1 cellular context compared by ENCODE assay signal in the genomic region with DNA sequence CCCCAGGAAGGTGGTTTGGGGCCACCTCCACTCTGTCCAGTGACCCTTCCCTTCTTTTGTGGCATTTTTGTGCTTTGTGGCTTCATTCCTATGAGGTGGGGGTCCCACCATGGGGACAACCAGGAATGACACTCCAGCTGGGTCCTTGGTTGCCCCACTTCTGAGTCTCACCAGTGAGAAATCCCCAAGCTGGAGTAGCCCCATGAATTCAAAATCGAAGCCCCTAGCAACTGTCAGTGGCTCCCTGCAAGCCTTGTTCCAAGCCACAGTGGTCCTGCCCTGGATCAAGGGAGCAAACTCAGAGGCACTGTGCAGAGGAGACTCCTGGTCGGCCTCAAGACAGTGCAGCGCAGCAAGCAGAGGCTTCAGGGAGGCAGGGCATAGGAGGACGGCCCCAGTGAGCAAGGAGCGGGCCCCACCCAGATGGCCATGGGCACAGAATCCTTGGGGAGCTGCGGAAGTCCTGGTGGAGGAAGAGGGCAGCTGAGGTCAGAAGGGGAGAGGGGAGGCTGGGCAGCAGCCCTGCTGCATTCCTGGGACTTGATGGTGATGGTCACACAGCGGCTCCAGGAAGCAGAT.
TF ChIP-seq lines count a peak whose summit lies in the region.

No MANE protein-coding gene starts in this region.

TF ChIP-seq in SK-N-SH, 30 proteins besides CTCF, POLR2A, EP300 and RAD21:
- no peak for TF ChIP-seq RCOR1 (IDR thresholded peaks at IDR 0.05; ENCODE audit: low read length)
- TF ChIP-seq JUND (IDR thresholded peaks at IDR 0.05): no peak
- TF ChIP-seq FOSL2 (IDR thresholded peaks at IDR 0.05; ENCODE audit: borderline replicate concordance, low read depth): no peak
- no peak for TF ChIP-seq GATA2 (CRISPR knock-in tag; IDR thresholded peaks at IDR 0.05)
- TF ChIP-seq, protein P1, sequence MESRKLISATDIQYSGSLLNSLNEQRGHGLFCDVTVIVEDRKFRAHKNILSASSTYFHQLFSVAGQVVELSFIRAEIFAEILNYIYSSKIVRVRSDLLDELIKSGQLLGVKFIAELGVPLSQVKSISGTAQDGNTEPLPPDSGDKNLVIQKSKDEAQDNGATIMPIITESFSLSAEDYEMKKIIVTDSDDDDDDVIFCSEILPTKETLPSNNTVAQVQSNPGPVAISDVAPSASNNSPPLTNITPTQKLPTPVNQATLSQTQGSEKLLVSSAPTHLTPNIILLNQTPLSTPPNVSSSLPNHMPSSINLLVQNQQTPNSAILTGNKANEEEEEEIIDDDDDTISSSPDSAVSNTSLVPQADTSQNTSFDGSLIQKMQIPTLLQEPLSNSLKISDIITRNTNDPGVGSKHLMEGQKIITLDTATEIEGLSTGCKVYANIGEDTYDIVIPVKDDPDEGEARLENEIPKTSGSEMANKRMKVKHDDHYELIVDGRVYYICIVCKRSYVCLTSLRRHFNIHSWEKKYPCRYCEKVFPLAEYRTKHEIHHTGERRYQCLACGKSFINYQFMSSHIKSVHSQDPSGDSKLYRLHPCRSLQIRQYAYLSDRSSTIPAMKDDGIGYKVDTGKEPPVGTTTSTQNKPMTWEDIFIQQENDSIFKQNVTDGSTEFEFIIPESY (IDR thresholded peaks at IDR 0.05; ENCODE audit: borderline replicate concordance, low read depth): no peak
- TF ChIP-seq SIN3A (IDR thresholded peaks at IDR 0.05; ENCODE audit: borderline replicate concordance, low read depth, low read length): no peak
- TF ChIP-seq, protein P2, sequence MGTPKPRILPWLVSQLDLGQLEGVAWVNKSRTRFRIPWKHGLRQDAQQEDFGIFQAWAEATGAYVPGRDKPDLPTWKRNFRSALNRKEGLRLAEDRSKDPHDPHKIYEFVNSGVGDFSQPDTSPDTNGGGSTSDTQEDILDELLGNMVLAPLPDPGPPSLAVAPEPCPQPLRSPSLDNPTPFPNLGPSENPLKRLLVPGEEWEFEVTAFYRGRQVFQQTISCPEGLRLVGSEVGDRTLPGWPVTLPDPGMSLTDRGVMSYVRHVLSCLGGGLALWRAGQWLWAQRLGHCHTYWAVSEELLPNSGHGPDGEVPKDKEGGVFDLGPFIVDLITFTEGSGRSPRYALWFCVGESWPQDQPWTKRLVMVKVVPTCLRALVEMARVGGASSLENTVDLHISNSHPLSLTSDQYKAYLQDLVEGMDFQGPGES (IDR thresholded peaks at IDR 0.05; ENCODE audit: low read depth, low read length): no peak
- no peak for TF ChIP-seq FOXJ3 (CRISPR knock-in tag; IDR thresholded peaks at IDR 0.05)
- TF ChIP-seq POLR2AphosphoS5 (IDR thresholded peaks at IDR 0.05; ENCODE audit: low read depth, low read length): no peak
- no peak for TF ChIP-seq RXRA (IDR thresholded peaks at IDR 0.05; ENCODE audit: borderline replicate concordance, low read depth)
- TF ChIP-seq GABPA (IDR thresholded peaks at IDR 0.05; ENCODE audit: low read depth): no peak
- no peak for TF ChIP-seq MXI1 (IDR thresholded peaks at IDR 0.05; ENCODE audit: low read depth, low read length)
- TF ChIP-seq ELF1 (IDR thresholded peaks at IDR 0.05): no peak
- TF ChIP-seq NFIC (IDR thresholded peaks at IDR 0.05; ENCODE audit: borderline replicate concordance): no peak
- TF ChIP-seq TEAD4 (IDR thresholded peaks at IDR 0.05; ENCODE audit: borderline replicate concordance, insufficient read depth): no peak
- no peak for TF ChIP-seq RFX5 (IDR thresholded peaks at IDR 0.05; ENCODE audit: low read length)
- TF ChIP-seq NRF1 (IDR thresholded peaks at IDR 0.05; ENCODE audit: low read depth, low read length): no peak
- TF ChIP-seq, protein P3, sequence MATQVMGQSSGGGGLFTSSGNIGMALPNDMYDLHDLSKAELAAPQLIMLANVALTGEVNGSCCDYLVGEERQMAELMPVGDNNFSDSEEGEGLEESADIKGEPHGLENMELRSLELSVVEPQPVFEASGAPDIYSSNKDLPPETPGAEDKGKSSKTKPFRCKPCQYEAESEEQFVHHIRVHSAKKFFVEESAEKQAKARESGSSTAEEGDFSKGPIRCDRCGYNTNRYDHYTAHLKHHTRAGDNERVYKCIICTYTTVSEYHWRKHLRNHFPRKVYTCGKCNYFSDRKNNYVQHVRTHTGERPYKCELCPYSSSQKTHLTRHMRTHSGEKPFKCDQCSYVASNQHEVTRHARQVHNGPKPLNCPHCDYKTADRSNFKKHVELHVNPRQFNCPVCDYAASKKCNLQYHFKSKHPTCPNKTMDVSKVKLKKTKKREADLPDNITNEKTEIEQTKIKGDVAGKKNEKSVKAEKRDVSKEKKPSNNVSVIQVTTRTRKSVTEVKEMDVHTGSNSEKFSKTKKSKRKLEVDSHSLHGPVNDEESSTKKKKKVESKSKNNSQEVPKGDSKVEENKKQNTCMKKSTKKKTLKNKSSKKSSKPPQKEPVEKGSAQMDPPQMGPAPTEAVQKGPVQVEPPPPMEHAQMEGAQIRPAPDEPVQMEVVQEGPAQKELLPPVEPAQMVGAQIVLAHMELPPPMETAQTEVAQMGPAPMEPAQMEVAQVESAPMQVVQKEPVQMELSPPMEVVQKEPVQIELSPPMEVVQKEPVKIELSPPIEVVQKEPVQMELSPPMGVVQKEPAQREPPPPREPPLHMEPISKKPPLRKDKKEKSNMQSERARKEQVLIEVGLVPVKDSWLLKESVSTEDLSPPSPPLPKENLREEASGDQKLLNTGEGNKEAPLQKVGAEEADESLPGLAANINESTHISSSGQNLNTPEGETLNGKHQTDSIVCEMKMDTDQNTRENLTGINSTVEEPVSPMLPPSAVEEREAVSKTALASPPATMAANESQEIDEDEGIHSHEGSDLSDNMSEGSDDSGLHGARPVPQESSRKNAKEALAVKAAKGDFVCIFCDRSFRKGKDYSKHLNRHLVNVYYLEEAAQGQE (IDR thresholded peaks at IDR 0.05; ENCODE audit: low read depth, low read length): no peak
TF ChIP-seq in SK-N-SH: peak in this region for 0.
